Comparison of ENCODE assay signal across 8 cellular contexts in the genomic region with DNA sequence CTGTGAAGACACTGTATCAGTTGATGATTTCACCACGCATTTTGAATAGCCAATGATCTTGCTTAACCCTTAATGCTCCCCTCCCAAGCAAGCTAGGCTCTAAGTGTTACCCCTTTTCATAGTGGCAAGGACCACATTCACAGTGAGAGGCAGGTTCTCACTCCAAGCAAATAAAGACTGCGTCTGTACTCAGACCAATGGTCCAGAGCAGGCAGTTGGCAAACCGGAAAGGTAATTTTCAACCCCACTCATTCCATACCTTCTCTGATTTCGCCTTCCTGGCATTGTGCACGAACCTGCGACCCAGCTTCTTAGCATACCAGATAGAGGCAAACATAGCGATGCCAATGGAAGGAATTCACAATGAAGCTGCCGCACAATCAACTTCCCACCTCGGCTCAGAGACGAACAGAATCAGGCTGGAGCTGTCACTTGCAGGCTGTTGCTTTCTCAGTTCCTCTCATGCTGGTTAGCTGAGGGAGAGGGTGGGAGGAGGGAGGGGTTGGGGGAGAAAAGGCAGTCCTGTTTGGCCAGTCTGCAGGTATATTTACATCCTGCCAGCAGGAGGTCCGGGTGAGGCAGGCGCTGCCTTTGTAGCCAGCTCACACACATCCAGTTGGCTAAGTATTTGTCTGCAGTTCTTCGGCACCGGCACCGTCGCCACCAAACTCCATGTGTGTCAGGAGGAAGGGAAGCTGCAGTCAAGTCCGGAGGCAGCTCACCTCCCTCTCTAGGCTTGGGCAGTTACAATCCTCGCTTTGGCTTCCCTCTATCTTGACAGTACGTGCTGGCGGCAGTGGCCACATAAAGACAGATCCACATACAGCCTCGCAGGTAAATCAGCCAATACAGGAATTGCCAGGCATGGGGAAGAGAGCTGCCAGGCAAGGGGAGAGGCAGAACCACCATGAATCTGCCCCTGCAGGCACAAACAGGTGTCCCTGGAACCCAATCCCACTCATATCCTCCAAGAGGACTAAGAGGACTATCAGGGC.
A peak's percentile ranks its signal among the peaks of the same experiment; 100 is the strongest.
DNase-seq lines count a peak whose midpoint lies in the region; ATAC-seq and TF ChIP-seq lines count a peak whose summit lies in the region.

No MANE protein-coding gene starts in this region.

- H3K36me3 Mint-ChIP-seq in brain = no peaks in the 10 kb centered on the region

- H3K4me1 ChIP-seq in HUES6 (ENCODE audit: control insufficient read depth, insufficient read depth, low read length) = peaks cover 14% of the 10 kb centered on the region

- peaks cover 22% of the 10 kb centered on the region for H3K4me1 Mint-ChIP-seq in brain

- ATAC-seq in GM21515 (IDR thresholded peaks at IDR 0.05; ENCODE audit: unreplicated experiment) = peak; percentile 95

- H3K36me3 ChIP-seq in HUES6 (ENCODE audit: control insufficient read depth, insufficient read depth, low read length) = no peaks in the 10 kb centered on the region

- no peaks in the 10 kb centered on the region for H3K9me3 ChIP-seq in HUES6 (ENCODE audit: control insufficient read depth, insufficient read depth, low read depth, low read length)

- in situ Hi-C loops in G401 (cut with HindIII; ENCODE audit: low sequenced_read_pairs) = no loop called here

- DNase-seq in G401 (ENCODE audit: low spot score) (peak; percentile 79), middle frontal gyrus (ENCODE audit: extremely low spot score, low spot score) (peak; percentile 11), cortex of kidney (lab: John Stamatoyannopoulos, UW) (no peak), glomerular visceral epithelial cell (ENCODE audit: extremely low spot score) (no peak), NK-92 (lab: John Stamatoyannopoulos, UW; ENCODE audit: unreplicated experiment) (no peak)

- H3K27ac Mint-ChIP-seq in brain = peak overlapping the region in 4 of 5 experiments; percentile 2 to 85 (median 46)

- no peak overlapping the region for H3K9ac ChIP-seq in HUES6 (ENCODE audit: low read length)

- H3K27ac ChIP-seq in HUES6 (ENCODE audit: low read depth, low read length) = no peak overlapping the region

- peak overlapping the region; percentile 50 for H3K4me3 ChIP-seq in HUES6 (ENCODE audit: low read depth, low read length)

- peaks cover 0 to 8% (median 0%) of the 10 kb centered on the region in 5 experiments for H3K9me3 Mint-ChIP-seq in brain

- H3K27me3 Mint-ChIP-seq in brain = peaks cover 9% of the 10 kb centered on the region

- no peaks in the 10 kb centered on the region for H3K27me3 ChIP-seq in HUES6 (ENCODE audit: control insufficient read depth, insufficient read depth, low read length)

- H3K4me3 Mint-ChIP-seq in brain = peak overlapping the region; percentile 68 to 80 (median 76)

- TF ChIP-seq CTCF in brain (conservative IDR thresholded peaks at IDR 0.05) = no peak

Comparison
In these comparisons a context has a peak if more than half of its experiments do, and no peak if none do; other contexts are left out.
1. DNase-seq: peak in G401 (single experiment) and middle frontal gyrus (single experiment); none in cortex of kidney (single experiment), glomerular visceral epithelial cell (single experiment) and NK-92 (single experiment).